In genomic region chr19:46955813-46956371, GRCh38 we compare ENCODE assay signal across 12 cellular contexts.
A peak's percentile ranks its signal among the peaks of the same experiment; 100 is the strongest.
DNase-seq lines count a peak whose midpoint lies in the region; ATAC-seq, FAIRE-seq and TF ChIP-seq lines count a peak whose summit lies in the region.
"Had no signal": no experiment of that assay in that cellular context is flagged by ENCODE, and none has a peak within 500 bp of the region (broad histone marks: within the 10 kb centered on the region; RNA-seq: fewer than 3 reads in every experiment).

No MANE protein-coding gene starts in this region.

- H3F3A ChIP-seq in SK-N-SH (replicated peaks; ENCODE audit: insufficient read depth): peaks cover 40% of the 10 kb centered on the region

- peaks cover 25 to 36% of the 10 kb centered on the region in 2 experiments for H3K4me1 ChIP-seq in SK-N-SH (ENCODE audit: control insufficient read depth in 1 of 2, insufficient read depth in 2 of 2, low read depth in 1 of 2, low read length in 1 of 2)
- H3K4me1 ChIP-seq in stomach: peaks cover 24 to 70% (median 46%) of the 10 kb centered on the region in 4 donors

- H3K27me3 Mint-ChIP-seq in effector memory CD8-positive, alpha-beta T cell: no peaks in the 10 kb centered on the region

- peaks cover 66 to 80% of the 10 kb centered on the region in 2 donors for H3K4me1 Mint-ChIP-seq in effector memory CD8-positive, alpha-beta T cell (ENCODE audit: low read depth in 2 of 2)

- FAIRE-seq in urothelium cell line (lab: Jason Lieb, UNC): no peak

- TF ChIP-seq EP300 in SK-N-SH (IDR thresholded peaks at IDR 0.05; ENCODE audit: borderline replicate concordance in 1 of 2, low read depth in 1 of 2, low read length in 1 of 2) (no peak), stomach (IDR thresholded peaks at IDR 0.05) (no peak)

- DNase-seq in activated naive CD4-positive, alpha-beta T cell treated with Interleukin-2 at 50 U/mL for 16 hours: peak; percentile 28
- DNase-seq in activated naive CD4-positive, alpha-beta T cell (lab: John Stamatoyannopoulos, UW): no peak
- DNase-seq in SK-N-SH (no peak), stomach (no peak), urothelium cell line (ENCODE audit: low spot score) (no peak), NCI-H146 (lab: John Stamatoyannopoulos, UW) (no peak)
- no peak for DNase-seq in effector memory CD8-positive, alpha-beta T cell
- DNase-seq: body of pancreas, NCI-H1105, NCI-H69 had no signal

- H3K4me3 ChIP-seq in SK-N-SH (ENCODE audit: low read depth in 2 of 2, low read length in 1 of 2): no peak overlapping the region
- H3K4me3 ChIP-seq in stomach: no peak overlapping the region
- H3K4me3 ChIP-seq: body of pancreas, hepatocyte had no signal

- H3K27me3 ChIP-seq in SK-N-SH (ENCODE audit: insufficient read depth) (no peaks in the 10 kb centered on the region), stomach (no peaks in the 10 kb centered on the region)
- H3K27me3 ChIP-seq: body of pancreas, hepatocyte had no signal

- CTCF ChIA-PET in SK-N-SH (lab: Yijun Ruan, JAX): interaction anchor here (0.7 to 2.5 kb wide), 4 partner anchors 13 to 211 kb away, joined by 3 to 9 read pairs (median 3); no protein-coding TSS in a partner anchor

- POLR2A ChIA-PET in SK-N-SH (lab: Yijun Ruan, JAX): no interaction called here

- H3K9me2 ChIP-seq in SK-N-SH: no peaks in the 10 kb centered on the region

- no peak for TF ChIP-seq RAD21 in SK-N-SH (IDR thresholded peaks at IDR 0.05; ENCODE audit: low read length)

- H3K27ac ChIP-seq in SK-N-SH (ENCODE audit: low read depth in 2 of 2, low read length in 1 of 2) (peak overlapping the region; percentile 74 to 84), stomach (peak overlapping the region in 4 of 5 donors; percentile 8 to 72 (median 52))

- H3K9me3 ChIP-seq in SK-N-SH: no peaks in the 10 kb centered on the region
- H3K9me3 ChIP-seq in stomach: no peaks in the 10 kb centered on the region
- H3K9me3 ChIP-seq: body of pancreas had no signal

- no peaks in the 10 kb centered on the region for H3K36me3 Mint-ChIP-seq in effector memory CD8-positive, alpha-beta T cell (ENCODE audit: insufficient read depth)

- 92% methylated on average over 6 of the region's 6 CpGs for WGBS in SK-N-SH (ENCODE audit: low lambda C conversion rate)
- WGBS in stomach, 5 donors: 78 to 93% (median 83%) methylated on average over 6 of the region's 6 CpGs

- H4K20me1 ChIP-seq in SK-N-SH (ENCODE audit: insufficient read depth): 0 out of 2 replicates have a peak, but pooled peaks cover 3% of the 10 kb centered on the region

- H3K4me3 Mint-ChIP-seq in effector memory CD8-positive, alpha-beta T cell: peak overlapping the region; percentile 86 to 87

- H3K27ac Mint-ChIP-seq in effector memory CD8-positive, alpha-beta T cell: peak overlapping the region; percentile 95 to 96

- H3K79me2 ChIP-seq in SK-N-SH (ENCODE audit: insufficient read depth): peaks cover 93% of the 10 kb centered on the region

- no peak for TF ChIP-seq POLR2A in stomach (IDR thresholded peaks at IDR 0.05)

- peaks cover 5 to 11% of the 10 kb centered on the region in 2 experiments for H3K36me3 ChIP-seq in SK-N-SH (replicated peaks in 1 of 2; ENCODE audit: control insufficient read depth in 1 of 2, insufficient read depth in 2 of 2, low read length in 1 of 2)
- H3K36me3 ChIP-seq in stomach: peaks cover 0 to 8% (median 0%) of the 10 kb centered on the region in 4 donors

- H3K4me2 ChIP-seq in SK-N-SH: peak overlapping the region; percentile 59

- H2AFZ ChIP-seq in SK-N-SH (ENCODE audit: low read depth): no peak overlapping the region
- H2AFZ ChIP-seq: hepatocyte had no signal

- intact Hi-C loops in stomach (cut with DNase I; ENCODE audit: low total_unique reads): no loop called here

- peak; percentile 29 for ATAC-seq in effector memory CD8-positive, alpha-beta T cell (replicated peaks)
- no peak for ATAC-seq in GM18498 (IDR thresholded peaks at IDR 0.05; ENCODE audit: unreplicated experiment)
- ATAC-seq: body of pancreas had no signal

- peak overlapping the region; percentile 29; the same call in 1 of the 2 replicates for H3K9ac ChIP-seq in SK-N-SH

- TF ChIP-seq CTCF in SK-N-SH (IDR thresholded peaks at IDR 0.05): no peak
- no peak for TF ChIP-seq CTCF in stomach (IDR thresholded peaks at IDR 0.05)

- no peaks in the 10 kb centered on the region for H3K9me3 Mint-ChIP-seq in effector memory CD8-positive, alpha-beta T cell

TF ChIP-seq in SK-N-SH, 30 proteins besides CTCF, POLR2A, EP300 and RAD21:
- TF ChIP-seq REST (IDR thresholded peaks at IDR 0.05; ENCODE audit: low read depth, low read length) (no peak), FOXM1 (IDR thresholded peaks at IDR 0.05; ENCODE audit: low read depth) (no peak), IRF3 (IDR thresholded peaks at IDR 0.05; ENCODE audit: low read depth, low read length) (no peak), MAX (IDR thresholded peaks at IDR 0.05; ENCODE audit: low read depth) (no peak), GATA2 (CRISPR knock-in tag; IDR thresholded peaks at IDR 0.05) (no peak), TEAD4 (IDR thresholded peaks at IDR 0.05; ENCODE audit: borderline replicate concordance, insufficient read depth) (no peak), NRF1 (IDR thresholded peaks at IDR 0.05; ENCODE audit: low read depth, low read length) (no peak), TCF12 (IDR thresholded peaks at IDR 0.05) (no peak), TAF1 (IDR thresholded peaks at IDR 0.05; ENCODE audit: borderline replicate concordance, low read depth, low read length) (no peak)
